In genomic region chr15:37056894-37057205, GRCh38 we compare ENCODE assay signal across 22 cellular contexts. TPM values are rescaled to one million over a fixed set of nuclear protein-coding genes. Genes with fewer than 3 reads are reported as not detected.
A peak's percentile ranks its signal among the peaks of the same experiment; 100 is the strongest.
DNase-seq lines count a peak whose midpoint lies in the region; ATAC-seq, FAIRE-seq and TF ChIP-seq lines count a peak whose summit lies in the region.
"Had no signal": no experiment of that assay in that cellular context is flagged by ENCODE, and none has a peak within 500 bp of the region (broad histone marks: within the 10 kb centered on the region; RNA-seq: fewer than 3 reads in every experiment).

No MANE protein-coding gene starts in this region.

- H3K36me3 ChIP-seq in K562 (ENCODE audit: control insufficient read depth, insufficient read depth, low read length) = peaks cover 29% of the 10 kb centered on the region
- peaks cover 0 to 4% of the 10 kb centered on the region in 2 donors for H3K36me3 ChIP-seq in muscle layer of duodenum (ENCODE audit: control insufficient read depth in 1 of 2, insufficient read depth in 2 of 2, low read length in 2 of 2)
- no peaks in the 10 kb centered on the region for H3K36me3 ChIP-seq in stomach
- no peaks in the 10 kb centered on the region for H3K36me3 ChIP-seq in CD8-positive, alpha-beta memory T cell (ENCODE audit: insufficient read depth, low read length)

- no peak overlapping the region for H3K4me3 ChIP-seq in K562
- peak overlapping the region in 1 of 2 donors; percentile 4 for H3K4me3 ChIP-seq in muscle layer of duodenum (ENCODE audit: low read depth in 1 of 2, low read length in 2 of 2)
- H3K4me3 ChIP-seq in stomach = no peak overlapping the region
- no peak overlapping the region for H3K4me3 ChIP-seq in CD8-positive, alpha-beta memory T cell (ENCODE audit: low read length)

- H3K4me2 ChIP-seq in K562 (ENCODE audit: insufficient read depth, low read length) = peak overlapping the region; percentile 53; the same call in 1 of the 2 replicates
- H3K4me2 ChIP-seq: KMS-11 had no signal

- no peak overlapping the region; the same call in 1 of the 2 replicates for H2AFZ ChIP-seq in K562 (ENCODE audit: low read depth, low read length)

- WGBS in K562 (ENCODE audit: insufficient coverage, low coverage, missing lambda C conversion rate) = 85% methylated on average over 6 of the region's 6 CpGs
- 81 to 93% (median 84%) methylated on average over 6 of the region's 6 CpGs for WGBS in stomach, 5 donors

- TF ChIP-seq EP300 in K562 (IDR thresholded peaks at IDR 0.05; ENCODE audit: low read length) = no peak
- TF ChIP-seq EP300 in stomach (IDR thresholded peaks at IDR 0.05) = no peak

- H3K4me1 Mint-ChIP-seq in CD8-positive, alpha-beta memory T cell = no peaks in the 10 kb centered on the region
- H3K4me1 Mint-ChIP-seq: activated naive CD4-positive, alpha-beta T cell treated with anti-CD3 and anti-CD28 coated beads, Interleukin-2, amount 10 ng/mL, durations not matched to agents 7 days and 5 days; immature natural killer cell had no signal

- FAIRE-seq in K562 (lab: Jason Lieb, UNC) = no peak

- peaks cover 7 to 27% of the 10 kb centered on the region in 2 experiments; a peak in 4 of 5 replicates for H3K4me1 ChIP-seq in K562 (replicated peaks in 1 of 2; ENCODE audit: control insufficient read depth in 2 of 2, insufficient read depth in 2 of 2, low read length in 2 of 2)
- peaks cover 0 to 27% of the 10 kb centered on the region in 2 donors for H3K4me1 ChIP-seq in muscle layer of duodenum (ENCODE audit: control insufficient read depth in 1 of 2, insufficient read depth in 2 of 2, low read length in 2 of 2)
- H3K4me1 ChIP-seq in stomach = peaks cover 4 to 43% (median 28%) of the 10 kb centered on the region in 4 donors
- no peaks in the 10 kb centered on the region for H3K4me1 ChIP-seq in CD8-positive, alpha-beta memory T cell (ENCODE audit: insufficient read depth, low read length)

- peaks cover 0 to 3% (median 0%) of the 10 kb centered on the region in 5 donors for H3K9me3 Mint-ChIP-seq in CD8-positive, alpha-beta memory T cell
- H3K9me3 Mint-ChIP-seq: activated CD4-positive, alpha-beta memory T cell treated with anti-CD3 and anti-CD28 coated beads for 36 hours; activated naive CD4-positive, alpha-beta T cell treated with anti-CD3 and anti-CD28 coated beads, Interleukin-2, amount 10 ng/mL, durations not matched to agents 7 days and 5 days; dendritic cell treated with granulocyte-macrophage colony-stimulating factor and Interleukin-4, amounts not matched to agents 40 ng/mL and 50 ng/mL, for 4 days; T-helper 1 cell treated with Interleukin-12 subunit alpha and Interleukin-12 subunit beta and Interleukin-4 antibody, amounts not matched to agents 30 μg/mL and 1 μg/mL, for 36 hours had no signal

- peak overlapping the region in 1 of 8 donors; percentile 29 for H3K27ac Mint-ChIP-seq in CD8-positive, alpha-beta memory T cell
- H3K27ac Mint-ChIP-seq: activated CD4-positive, alpha-beta memory T cell treated with anti-CD3 and anti-CD28 coated beads for 36 hours; activated naive CD4-positive, alpha-beta T cell treated with anti-CD3 and anti-CD28 coated beads, Interleukin-2, amount 10 ng/mL, durations not matched to agents 7 days and 5 days; dendritic cell treated with granulocyte-macrophage colony-stimulating factor and Interleukin-4, amounts not matched to agents 40 ng/mL and 50 ng/mL, for 4 days; immature natural killer cell; T-helper 1 cell treated with Interleukin-12 subunit alpha and Interleukin-12 subunit beta and Interleukin-4 antibody, amounts not matched to agents 30 μg/mL and 1 μg/mL, for 36 hours had no signal

- peak overlapping the region; percentile 22 to 68; a peak in 1 of 4 replicates for H3K9ac ChIP-seq in K562 (ENCODE audit: insufficient read depth in 1 of 2, low read depth in 2 of 2, low read length in 2 of 2)
- H3K9ac ChIP-seq: KMS-11 had no signal

- H3K4me3 Mint-ChIP-seq in CD8-positive, alpha-beta memory T cell = no peak overlapping the region
- H3K4me3 Mint-ChIP-seq: activated CD4-positive, alpha-beta memory T cell treated with anti-CD3 and anti-CD28 coated beads for 36 hours; activated naive CD4-positive, alpha-beta T cell treated with anti-CD3 and anti-CD28 coated beads, Interleukin-2, amount 10 ng/mL, durations not matched to agents 7 days and 5 days; dendritic cell treated with granulocyte-macrophage colony-stimulating factor and Interleukin-4, amounts not matched to agents 40 ng/mL and 50 ng/mL, for 4 days; immature natural killer cell; T-helper 1 cell treated with Interleukin-12 subunit alpha and Interleukin-12 subunit beta and Interleukin-4 antibody, amounts not matched to agents 30 μg/mL and 1 μg/mL, for 36 hours had no signal

- H3K27ac ChIP-seq in K562 (ENCODE audit: extremely low read depth, low read depth, low read length) = peak overlapping the region; percentile 57; the same call in 2 of the 3 replicates
- peak overlapping the region; percentile 78 for H3K27ac ChIP-seq in muscle layer of duodenum (ENCODE audit: low read length)
- H3K27ac ChIP-seq in stomach = peak overlapping the region in 4 of 5 donors; percentile 15 to 77 (median 48)
- H3K27ac ChIP-seq in CD8-positive, alpha-beta memory T cell (ENCODE audit: low read depth, low read length) = no peak overlapping the region
- H3K27ac ChIP-seq: KMS-11, WERI-Rb-1 had no signal

- H3K9me3 ChIP-seq in K562 (replicated peaks; ENCODE audit: control insufficient read depth, insufficient read depth, low read depth, low read length) (no peaks in the 10 kb centered on the region), muscle layer of duodenum (ENCODE audit: control insufficient read depth in 1 of 2, low read length in 2 of 2) (no peaks in the 10 kb centered on the region), stomach (no peaks in the 10 kb centered on the region)
- H3K9me3 ChIP-seq in CD8-positive, alpha-beta memory T cell (ENCODE audit: low read length) = no peaks in the 10 kb centered on the region

- peaks cover 0 to 1% of the 10 kb centered on the region in 2 donors for H3K27me3 Mint-ChIP-seq in CD8-positive, alpha-beta memory T cell
- H3K27me3 Mint-ChIP-seq: activated naive CD4-positive, alpha-beta T cell treated with anti-CD3 and anti-CD28 coated beads, Interleukin-2, amount 10 ng/mL, durations not matched to agents 7 days and 5 days; dendritic cell treated with granulocyte-macrophage colony-stimulating factor and Interleukin-4, amounts not matched to agents 40 ng/mL and 50 ng/mL, for 4 days had no signal

- TF ChIP-seq CTCF in K562 (IDR thresholded peaks at IDR 0.05 in 2 of 3, conservative IDR thresholded peaks at IDR 0.05 in 1 of 3; ENCODE audit: insufficient read depth in 2 of 3, low read depth in 1 of 3, low read length in 3 of 3) (no peak), stomach (IDR thresholded peaks at IDR 0.05) (no peak)

- no peak for TF ChIP-seq RAD21 in K562 (CRISPR knock-in tag; conservative IDR thresholded peaks at IDR 0.05 in 1 of 2, IDR thresholded peaks at IDR 0.05 in 1 of 2)

- intact Hi-C loops in K562 (cut with micrococcal nuclease) = no loop called here
- intact Hi-C loops in Right ventricle myocardium superior (cut with DNase I) = no loop called here
- intact Hi-C loops in stomach (cut with DNase I; ENCODE audit: low total_unique reads) = no loop called here

- H3K36me3 Mint-ChIP-seq in CD8-positive, alpha-beta memory T cell = no peaks in the 10 kb centered on the region
- H3K36me3 Mint-ChIP-seq: activated CD4-positive, alpha-beta memory T cell treated with anti-CD3 and anti-CD28 coated beads for 36 hours; activated naive CD4-positive, alpha-beta T cell treated with anti-CD3 and anti-CD28 coated beads, Interleukin-2, amount 10 ng/mL, durations not matched to agents 7 days and 5 days; immature natural killer cell had no signal

- H4K20me1 ChIP-seq in K562 (replicated peaks; ENCODE audit: control insufficient read depth, insufficient read depth, low read length) = no peaks in the 10 kb centered on the region

- CTCF ChIA-PET in K562 (lab: Yijun Ruan, JAX; ENCODE audit: low intra/inter-chr PET ratio) = no interaction called here
- CTCF ChIA-PET in CD8-positive, alpha-beta memory T cell (lab: Charles Lee) = no interaction called here

- no peak for TF ChIP-seq POLR2A in K562 (conservative IDR thresholded peaks at IDR 0.05)
- TF ChIP-seq POLR2A in stomach (IDR thresholded peaks at IDR 0.05) = no peak

- H3K27me3 ChIP-seq in K562 (ENCODE audit: control insufficient read depth in 2 of 2, insufficient read depth in 2 of 2, low read length in 2 of 2) = no peaks in the 10 kb centered on the region
- H3K27me3 ChIP-seq in muscle layer of duodenum (ENCODE audit: low read depth, low read length) = no peaks in the 10 kb centered on the region
- no peaks in the 10 kb centered on the region for H3K27me3 ChIP-seq in stomach
- H3K27me3 ChIP-seq in CD8-positive, alpha-beta memory T cell (ENCODE audit: insufficient read depth, low read length, poor library complexity, severe bottlenecking) = no peaks in the 10 kb centered on the region

- DNase-seq in K562 (ENCODE audit: extremely low read depth in 1 of 4, low spot score in 3 of 4) = no peak
- no peak for DNase-seq in Right ventricle myocardium superior
- DNase-seq in stomach = no peak
- no peak for DNase-seq in DMS153 treated with DMSO at 0.1 percent for 48 hours (lab: John Stamatoyannopoulos, UW; ENCODE audit: unreplicated experiment)
- no peak for DNase-seq in GM19238 (ENCODE audit: insufficient read length, low spot score)
- DNase-seq in NCI-H524 (lab: John Stamatoyannopoulos, UW) = no peak
- no peak for DNase-seq in CD8-positive, alpha-beta memory T cell
- DNase-seq: activated CD4-positive, alpha-beta memory T cell treated with anti-CD3 and anti-CD28 coated beads for 36 hours; activated naive CD4-positive, alpha-beta T cell treated with anti-CD3 and anti-CD28 coated beads, Interleukin-2, amount 10 ng/mL, durations not matched to agents 7 days and 5 days; activated T-cell treated with anti-CD3 and anti-CD28 coated beads, Interleukin-2, amount 50 U/mL, for 1 hour; aorta; glutamatergic neuron; immature natural killer cell; NCI-H1048; NCI-H2107; stimulated activated CD4-positive, alpha-beta T cell treated with anti-CD3 and anti-CD28 coated beads, Interleukin-4, amount 100 ng/mL, for 4 hours; WERI-Rb-1 had no signal

- no peak for ATAC-seq in K562
- peak; percentile 11 for ATAC-seq in Right ventricle myocardium superior (ENCODE audit: poor library complexity)
- ATAC-seq: HCT116 had no signal

- no TSS peak for BruUV-seq in K562 (replicated peaks; lab: Mats Ljungman, UMichigan)

- POLR2A ChIA-PET in K562 (lab: Yijun Ruan, JAX) = interaction anchor here (0.9 to 1.3 kb wide), 3 partner anchors 11 to 26 kb away, joined by 3 to 7 read pairs (median 3); no protein-coding TSS in a partner anchor
- POLR2A ChIA-PET in CD8-positive, alpha-beta memory T cell (lab: Charles Lee) = no interaction called here

- H3K9me1 ChIP-seq in K562 (ENCODE audit: control insufficient read depth, insufficient read depth, low read length) = no peaks in the 10 kb centered on the region

- in situ Hi-C loops in K562 (cut with MboI) = no loop called here

- peaks cover 12% of the 10 kb centered on the region; the same call in 2 of the 3 replicates for H3K79me2 ChIP-seq in K562 (ENCODE audit: control insufficient read depth, insufficient read depth, low read length)

RNA-seq across cellular contexts. Expression of gene MEIS2, which starts 43.5 kb away (rescaled TPM):
- 81.4 and 111 TPM in 2 replicates for total RNA-seq in K562 (2011; cell fraction: chromatin; rRNA removed; ENCODE audit: low replicate concordance)
- total RNA-seq in K562 (2011; cell fraction: nucleolus; rRNA removed) = 43.4 and 50.3 TPM in 2 replicates
- 69.0 and 74.6 TPM in 2 replicates for total RNA-seq in K562 (2011; cell fraction: nucleoplasm; rRNA removed)
- total RNA-seq in K562 (2014; rRNA removed) = 22.3 and 34.4 TPM in 2 replicates
- 24.6 and 31.2 TPM in 2 replicates for total RNA-seq in K562 (2014; rRNA removed; fragmentation: Illumina TruSeq; extraction: Trizol)
- 41.0 and 45.8 TPM in 2 replicates for total RNA-seq in K562 (2015; rRNA removed; fragmentation: Illumina TruSeq; extraction: Trizol)
- total RNA-seq in K562 (2021) = 34.3 and 34.9 TPM in 2 replicates
- polyA plus RNA-seq in K562 (2011; rRNA removed) = 15.3 and 21.1 TPM in 2 replicates
- 19.4 and 28.6 TPM in 2 replicates for polyA plus RNA-seq in K562 (2011; cell fraction: cytosol; rRNA removed)
- 43.0 and 54.5 TPM in 2 replicates for polyA plus RNA-seq in K562 (2011; cell fraction: nucleus; rRNA removed)
- 29.1 and 37.1 TPM in 2 replicates for polyA plus RNA-seq in K562 (2012)
- polyA plus RNA-seq in K562 (2014; fragmentation: Illumina TruSeq; extraction: Trizol) = 51.5 and 64.2 TPM in 2 replicates
- polyA plus RNA-seq in K562 (2014; fragmentation: Nextera tagmentation; extraction: Ambion mirVana) = 1 to 10 TPM; 7.5 to 8.4 TPM
- polyA plus RNA-seq in K562 (2014; rRNA removed) = 21.2 and 26.8 TPM in 2 replicates
- polyA minus RNA-seq in K562 (2011; rRNA and poly(A)+ RNA removed) = 49.8 and 57.7 TPM in 2 replicates
- polyA minus RNA-seq in K562 (2011; cell fraction: cytosol; rRNA and poly(A)+ RNA removed) = 8.4 and 8.6 TPM in 2 replicates
- 81.6 and 103 TPM in 2 replicates for polyA minus RNA-seq in K562 (2011; cell fraction: nucleus; rRNA and poly(A)+ RNA removed)
- total RNA-seq in Right ventricle myocardium superior = 43.9 TPM
- 10 to 100 TPM in 4 of 5 donors, 1 to 10 TPM in 1; 9.6 to 77.7 (median 46.1) TPM for total RNA-seq in stomach
- polyA plus RNA-seq in stomach = 10 to 100 TPM in 1 of 3 donors, 1 to 10 TPM in 2; 3.9 to 12.4 (median 9.2) TPM
- total RNA-seq in CD8-positive, alpha-beta memory T cell = not detected
- polyA plus RNA-seq in CD8-positive, alpha-beta memory T cell = not detected
- total RNA-seq: activated CD4-positive, alpha-beta memory T cell treated with anti-CD3 and anti-CD28 coated beads for 36 hours had no signal
- polyA plus RNA-seq: immature natural killer cell had no signal

Comparison
In these comparisons a context has a peak if more than half of its experiments do, and no peak if none do; other contexts are left out.
1. RNA of gene MEIS2, which starts 43.5 kb away (total RNA-seq): 9.6 to 77.7 TPM in stomach, 43.9 TPM in Right ventricle myocardium superior (single experiment) and 22.3 to 111 TPM in K562; not detected in CD8-positive, alpha-beta memory T cell; every median in the first group is over 10 times any median in the second.